ENCODE assay signal across 9 cellular contexts in genomic region chr11:112016765-112017356, GRCh38. TPM values are rescaled to one million over a fixed set of nuclear protein-coding genes. Genes with fewer than 3 reads are reported as not detected.
DNase-seq lines count a peak whose midpoint lies in the region; ATAC-seq and TF ChIP-seq lines count a peak whose summit lies in the region.
"Had no signal": no experiment of that assay in that cellular context is flagged by ENCODE, and none has a peak within 500 bp of the region (broad histone marks: within the 10 kb centered on the region; RNA-seq: fewer than 3 reads in every experiment).

No MANE protein-coding gene starts in this region.

- ATAC-seq in GM18867 (IDR thresholded peaks at IDR 0.05; ENCODE audit: unreplicated experiment), result peak; percentile 62
- ATAC-seq in HG02973 (IDR thresholded peaks at IDR 0.05; ENCODE audit: unreplicated experiment), result peak; percentile 38

- no peak overlapping the region for H2AFZ ChIP-seq in neuronal stem cell (ENCODE audit: low read length)

- peak; percentile 45 for DNase-seq in astrocyte of the hippocampus (ENCODE audit: low read depth, low spot score)
- DNase-seq in neuronal stem cell (ENCODE audit: low spot score), result peak; percentile 3
- no peak for DNase-seq in WERI-Rb-1
- DNase-seq in RPMI8226, result no peak
- DNase-seq in dorsolateral prefrontal cortex, result no peak
- DNase-seq in NCI-H526 treated with DMSO at 0.1 percent for 48 hours (lab: John Stamatoyannopoulos, UW), result no peak
- DNase-seq: naive B cell had no signal

- H2BK12ac ChIP-seq in neuronal stem cell (ENCODE audit: low read length), result no peak overlapping the region

- no peak overlapping the region for H2BK120ac ChIP-seq in neuronal stem cell (ENCODE audit: low read depth, low read length)

- H3K9me3 ChIP-seq in neuronal stem cell (replicated peaks in 1 of 2; ENCODE audit: control insufficient read depth in 2 of 2, insufficient read depth in 1 of 2, low read depth in 1 of 2, low read length in 2 of 2), result no peaks in the 10 kb centered on the region
- H3K9me3 ChIP-seq in WERI-Rb-1 (ENCODE audit: severe bottlenecking), result no peaks in the 10 kb centered on the region

- H2BK15ac ChIP-seq in neuronal stem cell (ENCODE audit: low read length), result no peak overlapping the region

- no peak overlapping the region for H2BK5ac ChIP-seq in neuronal stem cell (ENCODE audit: low read length)

- no peak overlapping the region for H3K23ac ChIP-seq in neuronal stem cell (ENCODE audit: low read depth, low read length, poor library complexity)

- TF ChIP-seq CTCF in WERI-Rb-1 (IDR thresholded peaks at IDR 0.05; ENCODE audit: low read depth, low read length) (no peak), dorsolateral prefrontal cortex (IDR thresholded peaks at IDR 0.05 in 54 of 56, conservative IDR thresholded peaks at IDR 0.05 in 2 of 56; ENCODE audit: low read depth in 1 of 56, partially characterized antibody in 56 of 56) (no peak)

- H3K79me1 ChIP-seq in neuronal stem cell (ENCODE audit: low read depth, low read length), result no peaks in the 10 kb centered on the region

- H2AK5ac ChIP-seq in neuronal stem cell (ENCODE audit: low read depth, low read length), result no peak overlapping the region

- H3K14ac ChIP-seq in neuronal stem cell (ENCODE audit: low read length), result no peak overlapping the region

- no peak overlapping the region for H4K91ac ChIP-seq in neuronal stem cell (ENCODE audit: low read depth, low read length, poor library complexity)

- H3K27ac ChIP-seq in neuronal stem cell (replicated peaks; ENCODE audit: low read length) (peak overlapping the region; percentile 14), WERI-Rb-1 (no peak overlapping the region), dorsolateral prefrontal cortex (peak overlapping the region in 21 of 59 donors; percentile 6 to 70 (median 46))

- no peak overlapping the region for H3K4ac ChIP-seq in neuronal stem cell (ENCODE audit: low read length)

- H3K9ac ChIP-seq in neuronal stem cell (ENCODE audit: low read depth, low read length, poor library complexity), result no peak overlapping the region

- H3K4me3 ChIP-seq in neuronal stem cell (ENCODE audit: low read length in 2 of 2), result no peak overlapping the region
- no peak overlapping the region for H3K4me3 ChIP-seq in WERI-Rb-1 (ENCODE audit: low read depth, low read length)
- H3K4me3 ChIP-seq in dorsolateral prefrontal cortex, result no peak overlapping the region

- H4K8ac ChIP-seq in neuronal stem cell (ENCODE audit: low read depth, low read length), result no peak overlapping the region

- intact Hi-C loops in dorsolateral prefrontal cortex (cut with DNase I), result no loop called here

- H3K4me1 ChIP-seq in neuronal stem cell (ENCODE audit: control insufficient read depth in 2 of 2, insufficient read depth in 1 of 2, low read depth in 1 of 2, low read length in 2 of 2), result peaks cover 0 to 6% of the 10 kb centered on the region in 2 donors

- no peaks in the 10 kb centered on the region for H3K27me3 ChIP-seq in neuronal stem cell (ENCODE audit: control insufficient read depth in 3 of 3, insufficient read depth in 3 of 3, low read depth in 1 of 3, low read length in 3 of 3)
- H3K27me3 ChIP-seq in WERI-Rb-1 (ENCODE audit: insufficient read depth, low read depth, severe bottlenecking), result no peaks in the 10 kb centered on the region
- no peaks in the 10 kb centered on the region for H3K27me3 ChIP-seq in dorsolateral prefrontal cortex

- no peak overlapping the region for H3K4me2 ChIP-seq in neuronal stem cell (ENCODE audit: insufficient read depth, low read length, poor library complexity, severe bottlenecking)

- no CpG with 5 or more reads among the region's 1 CpG for WGBS in neuronal stem cell (ENCODE audit: extremely low coverage in 2 of 2, insufficient read length in 2 of 2, insufficient replicate concordance in 1 of 2), 2 donors

- no peak overlapping the region for H3K18ac ChIP-seq in neuronal stem cell (ENCODE audit: low read length)

- H3K36me3 ChIP-seq in neuronal stem cell (replicated peaks in 1 of 2; ENCODE audit: control insufficient read depth in 2 of 2, insufficient read depth in 2 of 2, low read length in 2 of 2) (peaks cover 5 to 64% of the 10 kb centered on the region in 2 donors), WERI-Rb-1 (peaks cover 19% of the 10 kb centered on the region)

RNA-seq across cellular contexts. Expression of gene DLAT, which starts 8.3 kb away (rescaled TPM):
- polyA plus RNA-seq in neuronal stem cell (2013, experiment 1 of 2), result 24.2 TPM
- 25.2 TPM for polyA plus RNA-seq in neuronal stem cell (2013, experiment 2 of 2)
- total RNA-seq in dorsolateral prefrontal cortex, result 10 to 100 TPM; 19.8 to 50.8 (median 37.3) TPM

RNA-seq across cellular contexts. Expression of gene PIH1D2, which starts 57.0 kb away (rescaled TPM):
- polyA plus RNA-seq in neuronal stem cell (2013, experiment 1 of 2), result 3.0 TPM
- polyA plus RNA-seq in neuronal stem cell (2013, experiment 2 of 2), result 3.2 TPM
- 1 to 10 TPM in 113 of 120 experiments, under 1 TPM in 7; 0.27 to 4.4 (median 2.2) TPM for total RNA-seq in dorsolateral prefrontal cortex

RNA-seq across cellular contexts. Expression of gene NKAPD1, which starts 57.2 kb away (rescaled TPM):
- polyA plus RNA-seq in neuronal stem cell (2013, experiment 1 of 2), result 62.4 TPM
- 67.8 TPM for polyA plus RNA-seq in neuronal stem cell (2013, experiment 2 of 2)
- total RNA-seq in dorsolateral prefrontal cortex, result 10 to 100 TPM; 10.4 to 25.6 (median 15.2) TPM

Comparison
In these comparisons a context has a peak if more than half of its experiments do, and no peak if none do; other contexts are left out.
1. DNase-seq: peak in astrocyte of the hippocampus (single experiment) and neuronal stem cell (single experiment); none in WERI-Rb-1 (single experiment), RPMI8226 (single experiment), dorsolateral prefrontal cortex (0 of 10) and NCI-H526 treated with DMSO at 0.1 percent for 48 hours (single experiment).